Comparison of ENCODE assay signal across 8 cellular contexts in genomic region chr2:136116813-136117390, GRCh38. TPM values are rescaled to one million over a fixed set of nuclear protein-coding genes. Genes with fewer than 3 reads are reported as not detected.
DNase-seq lines count a peak whose midpoint lies in the region; ATAC-seq and TF ChIP-seq lines count a peak whose summit lies in the region.

No MANE protein-coding gene starts in this region.

- H3K27ac ChIP-seq in WERI-Rb-1 (no peak overlapping the region), stomach smooth muscle (ENCODE audit: low read length) (no peak overlapping the region)

- H3K9me3 ChIP-seq in BE2C (no peaks in the 10 kb centered on the region), WERI-Rb-1 (ENCODE audit: severe bottlenecking) (no peaks in the 10 kb centered on the region), stomach smooth muscle (ENCODE audit: control insufficient read depth in 2 of 2, low read length in 2 of 2) (no peaks in the 10 kb centered on the region)

- H3K27me3 ChIP-seq in BE2C: peaks cover 18% of the 10 kb centered on the region
- H3K27me3 ChIP-seq in WERI-Rb-1 (ENCODE audit: insufficient read depth, low read depth, severe bottlenecking): peaks cover 5% of the 10 kb centered on the region
- H3K27me3 ChIP-seq in stomach smooth muscle (ENCODE audit: control insufficient read depth in 1 of 2, insufficient read depth in 2 of 2, low read length in 2 of 2): peaks cover 22 to 40% of the 10 kb centered on the region in 2 donors

- ATAC-seq in HG03196 (IDR thresholded peaks at IDR 0.05; ENCODE audit: unreplicated experiment): peak; percentile 44

- peak overlapping the region in 1 of 2 donors; percentile 40 for H3K9ac ChIP-seq in stomach smooth muscle (ENCODE audit: low read length in 2 of 2)

- H3K4me1 Mint-ChIP-seq in mesothelial cell of epicardium: peaks cover 25% of the 10 kb centered on the region

- peak overlapping the region; percentile 79 for H3K4me3 Mint-ChIP-seq in mesothelial cell of epicardium

- peak; percentile 48 for TF ChIP-seq POLR2A in GM19099 (IDR thresholded peaks at IDR 0.05; ENCODE audit: extremely low read depth, insufficient read length, low read depth)

- H3K36me3 ChIP-seq in BE2C (no peaks in the 10 kb centered on the region), WERI-Rb-1 (no peaks in the 10 kb centered on the region; the same call in 1 of the 2 replicates), stomach smooth muscle (ENCODE audit: control insufficient read depth in 2 of 2, insufficient read depth in 2 of 2, low read length in 2 of 2) (peaks cover 0 to 4% of the 10 kb centered on the region in 2 donors)

- DNase-seq in BE2C (no peak), WERI-Rb-1 (peak; percentile 10), choroid plexus epithelial cell (ENCODE audit: low read depth) (no peak), mesothelial cell of epicardium (ENCODE audit: low spot score in 2 of 2, unreplicated experiment in 2 of 2) (peak in 1 of 2 experiments; percentile 48), NCI-H510A treated with DMSO at 0.1 percent for 48 hours (lab: John Stamatoyannopoulos, UW) (no peak)

- H3K4me1 ChIP-seq in BE2C (peaks cover 4% of the 10 kb centered on the region), stomach smooth muscle (ENCODE audit: control insufficient read depth, insufficient read depth, low read length) (peaks cover 17% of the 10 kb centered on the region)

- no peaks in the 10 kb centered on the region for H3K9me3 Mint-ChIP-seq in mesothelial cell of epicardium

- H3K27me3 Mint-ChIP-seq in mesothelial cell of epicardium (ENCODE audit: low read depth): peaks cover 98% of the 10 kb centered on the region

- H3K27ac Mint-ChIP-seq in mesothelial cell of epicardium: no peak overlapping the region

- H3K4me3 ChIP-seq in BE2C (ENCODE audit: low read depth, low read length) (peak overlapping the region; percentile 47), WERI-Rb-1 (ENCODE audit: low read depth, low read length) (peak overlapping the region; percentile 81), choroid plexus epithelial cell (ENCODE audit: low read depth, low read length) (peak overlapping the region; percentile 23), stomach smooth muscle (ENCODE audit: low read length in 2 of 2) (peak overlapping the region; percentile 77 to 78)

- no peak for TF ChIP-seq CTCF in BE2C (IDR thresholded peaks at IDR 0.05; ENCODE audit: low read depth, low read length)
- TF ChIP-seq CTCF in WERI-Rb-1 (IDR thresholded peaks at IDR 0.05; ENCODE audit: low read depth, low read length): no peak
- TF ChIP-seq CTCF in choroid plexus epithelial cell (conservative IDR thresholded peaks at IDR 0.05; ENCODE audit: low read depth, low read length): no peak
- TF ChIP-seq CTCF in mesothelial cell of epicardium (IDR thresholded peaks at IDR 0.05; ENCODE audit: unreplicated experiment): no peak

- no peaks in the 10 kb centered on the region for H3K36me3 Mint-ChIP-seq in mesothelial cell of epicardium

RNA-seq across cellular contexts. Expression of gene CXCR4, which starts 1.0 kb away (rescaled TPM):
- polyA plus RNA-seq in BE2C (2012; ENCODE audit: insufficient read depth, insufficient read length, low read depth): 15.7 TPM
- total RNA-seq in mesothelial cell of epicardium: 1.5 to 2.1 TPM (median 1.8 TPM) in 3 replicates

Comparison
In these comparisons a context has a peak if more than half of its experiments do, and no peak if none do; other contexts are left out.
1. H3K4me3 ChIP-seq: peak in every context shown above with its lines; median percentile 81 in WERI-Rb-1; 78 in stomach smooth muscle; 47 in BE2C; 23 in choroid plexus epithelial cell.